ENCODE assay signal across 1 cellular context in the genomic region with DNA sequence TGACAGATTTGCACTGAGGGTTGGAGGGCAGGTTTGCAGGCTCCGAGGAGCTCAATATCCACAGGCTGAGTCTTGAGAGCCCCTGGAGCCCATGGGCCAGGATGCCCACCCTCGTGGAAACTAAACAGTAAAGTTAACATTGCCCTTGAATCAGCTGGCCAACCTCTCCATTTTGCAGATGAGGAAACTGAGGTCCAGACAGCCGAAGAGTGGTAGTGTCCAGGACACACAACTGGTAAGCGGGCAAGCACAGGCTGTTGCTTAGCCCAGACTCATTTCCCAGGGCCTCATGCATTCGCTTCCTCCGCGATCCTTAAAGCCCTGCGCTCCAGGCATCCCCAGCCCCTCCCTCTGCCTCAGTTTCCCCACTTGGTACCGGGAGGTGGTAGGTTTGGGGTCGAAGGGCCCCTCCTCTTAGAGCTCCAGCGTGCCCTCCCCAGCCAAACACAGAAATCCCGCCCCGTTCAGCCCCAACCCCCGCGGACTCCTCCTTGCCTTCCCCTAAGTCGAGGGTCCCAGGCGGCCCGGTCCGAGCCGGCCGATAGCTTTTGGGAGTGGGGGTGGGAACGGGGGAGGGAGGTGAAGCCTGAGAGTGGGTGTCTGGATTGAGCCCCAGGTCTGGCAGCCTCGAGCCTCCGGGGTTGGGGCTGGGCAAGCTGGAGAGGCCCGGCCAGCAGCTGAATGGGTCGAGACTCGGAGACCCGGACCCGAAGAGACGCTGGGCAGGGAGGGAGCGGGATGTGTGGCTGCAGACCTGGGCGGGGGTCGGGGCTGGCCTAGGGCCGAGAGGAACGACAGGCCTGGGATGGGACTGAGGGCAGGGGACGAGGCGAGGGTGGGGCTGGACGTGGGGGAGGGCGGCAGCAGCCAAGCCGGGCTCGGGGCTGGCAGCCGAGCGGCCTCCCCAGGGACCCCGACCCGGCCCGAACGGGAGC.
TF ChIP-seq lines count a peak whose summit lies in the region.

No MANE protein-coding gene starts in this region.

TF ChIP-seq in neural cell, 6 proteins besides CTCF, POLR2A, EP300 and RAD21 (continued from another document):
- TF ChIP-seq EZH2 (IDR thresholded peaks at IDR 0.05; ENCODE audit: borderline replicate concordance, insufficient read depth, low read length, poor library complexity, severe bottlenecking) (no peak), POLR2AphosphoS5 (IDR thresholded peaks at IDR 0.05) (no peak)
